ENCODE assay signal across 19 cellular contexts in the genomic region with DNA sequence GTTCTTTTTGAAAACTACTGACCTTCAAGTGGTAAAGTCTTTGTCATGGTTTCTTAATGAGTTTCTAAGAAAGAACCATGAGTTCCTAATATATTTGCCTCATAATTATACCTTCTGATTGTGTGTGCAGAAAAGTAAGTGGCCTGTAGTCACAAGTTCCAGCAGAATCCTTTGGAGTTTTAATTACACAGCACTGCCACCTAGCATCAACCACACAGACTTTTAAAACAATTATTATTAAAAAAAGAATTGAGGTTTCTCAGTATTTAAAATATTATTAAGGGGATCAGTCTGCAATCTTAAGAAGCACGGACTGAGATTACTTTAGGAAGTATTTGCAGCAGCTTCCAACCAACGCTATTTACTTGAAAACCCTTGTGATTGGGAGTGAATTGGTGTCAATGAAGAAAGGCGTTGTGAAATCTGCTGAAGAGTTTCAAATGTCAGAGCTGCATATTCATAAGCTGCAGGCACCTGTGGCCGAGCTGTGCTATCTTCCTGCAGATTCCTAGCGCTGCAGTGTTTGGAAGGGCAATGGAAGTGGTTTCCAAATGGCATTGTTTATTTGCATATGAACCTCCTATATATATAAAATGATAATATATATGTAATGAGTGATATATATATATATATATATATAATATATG.
DNase-seq lines count a peak whose midpoint lies in the region; ATAC-seq and TF ChIP-seq lines count a peak whose summit lies in the region.
"Had no signal": no experiment of that assay in that cellular context is flagged by ENCODE, and none has a peak within 500 bp of the region (broad histone marks: within the 10 kb centered on the region; RNA-seq: fewer than 3 reads in every experiment).

No MANE protein-coding gene starts in this region.

- H3F3A ChIP-seq in GM23338 (replicated peaks; ENCODE audit: low read depth) = no peaks in the 10 kb centered on the region

- H3K27me3 Mint-ChIP-seq in GM23338 (ENCODE audit: insufficient read depth, low read depth, poor library complexity) = peaks cover 3% of the 10 kb centered on the region
- no peaks in the 10 kb centered on the region for H3K27me3 Mint-ChIP-seq in osteocyte (ENCODE audit: unreplicated experiment)
- H3K27me3 Mint-ChIP-seq in activated CD4-positive, alpha-beta memory T cell treated with anti-CD3 and anti-CD28 coated beads, Interleukin-2, amount 10 ng/mL, durations not matched to agents 7 days and 5 days = no peaks in the 10 kb centered on the region
- H3K27me3 Mint-ChIP-seq in nephron progenitor cell (ENCODE audit: low read depth, poor library complexity) = no peaks in the 10 kb centered on the region
- H3K27me3 Mint-ChIP-seq: B cell had no signal

- no peaks in the 10 kb centered on the region for H3K27me3 ChIP-seq in GM23338 (ENCODE audit: insufficient read depth)
- H3K27me3 ChIP-seq: gastrocnemius medialis, spleen had no signal

- no peaks in the 10 kb centered on the region for H3K9me2 ChIP-seq in GM23338 (ENCODE audit: insufficient read depth)

- H3K4me3 Mint-ChIP-seq in GM23338 = no peak overlapping the region
- no peak overlapping the region for H3K4me3 Mint-ChIP-seq in osteocyte (ENCODE audit: unreplicated experiment)
- H3K4me3 Mint-ChIP-seq in activated CD4-positive, alpha-beta memory T cell treated with anti-CD3 and anti-CD28 coated beads, Interleukin-2, amount 10 ng/mL, durations not matched to agents 7 days and 5 days = no peak overlapping the region
- no peak overlapping the region for H3K4me3 Mint-ChIP-seq in nephron progenitor cell
- H3K4me3 Mint-ChIP-seq: B cell, mesothelial cell of epicardium had no signal

- no peaks in the 10 kb centered on the region for H3K36me3 Mint-ChIP-seq in GM23338 (ENCODE audit: low read depth)
- no peaks in the 10 kb centered on the region for H3K36me3 Mint-ChIP-seq in osteocyte (ENCODE audit: unreplicated experiment)
- H3K36me3 Mint-ChIP-seq in activated CD4-positive, alpha-beta memory T cell treated with anti-CD3 and anti-CD28 coated beads, Interleukin-2, amount 10 ng/mL, durations not matched to agents 7 days and 5 days (ENCODE audit: low read depth) = no peaks in the 10 kb centered on the region
- no peaks in the 10 kb centered on the region for H3K36me3 Mint-ChIP-seq in nephron progenitor cell (ENCODE audit: low read depth)
- H3K36me3 Mint-ChIP-seq: mesothelial cell of epicardium had no signal

- POLR2A ChIA-PET in activated CD4-positive, alpha-beta memory T cell treated with anti-CD3 and anti-CD28 coated beads, Interleukin-2, amount 10 ng/mL, durations not matched to agents 7 days and 5 days (lab: Charles Lee) = no interaction called here

- peak; percentile 65; the same call in 2 of the 3 replicates for ATAC-seq in GM23338
- ATAC-seq: gastrocnemius medialis had no signal

- H3K27ac ChIP-seq in GM23338 (ENCODE audit: low read depth) = no peak overlapping the region
- H3K27ac ChIP-seq: gastrocnemius medialis, spleen had no signal

- H3K4me3 ChIP-seq in GM23338 = no peak overlapping the region
- H3K4me3 ChIP-seq in epithelial cell of esophagus (ENCODE audit: low read length) = no peak overlapping the region
- H3K4me3 ChIP-seq: gastrocnemius medialis, spleen had no signal

- TF ChIP-seq CTCF in GM23338 (conservative IDR thresholded peaks at IDR 0.05; ENCODE audit: low read depth in 2 of 2) (peak in 1 of 2 experiments; percentile 33; a peak in 2 of 4 replicates), epithelial cell of esophagus (IDR thresholded peaks at IDR 0.05; ENCODE audit: insufficient read depth, low read depth, low read length, missing control alignments) (peak; percentile 15), osteocyte (IDR thresholded peaks at IDR 0.05) (peak; percentile 53), nephron progenitor cell (IDR thresholded peaks at IDR 0.05) (no peak)

- H3K27ac Mint-ChIP-seq in GM23338 (no peak overlapping the region), osteocyte (ENCODE audit: unreplicated experiment) (no peak overlapping the region), nephron progenitor cell (no peak overlapping the region)
- no peak overlapping the region for H3K27ac Mint-ChIP-seq in activated CD4-positive, alpha-beta memory T cell treated with anti-CD3 and anti-CD28 coated beads, Interleukin-2, amount 10 ng/mL, durations not matched to agents 7 days and 5 days
- H3K27ac Mint-ChIP-seq: B cell, mesothelial cell of epicardium had no signal

- H3K4me1 Mint-ChIP-seq in GM23338 = peaks cover 21% of the 10 kb centered on the region
- H3K4me1 Mint-ChIP-seq in osteocyte (ENCODE audit: unreplicated experiment) = no peaks in the 10 kb centered on the region
- no peaks in the 10 kb centered on the region for H3K4me1 Mint-ChIP-seq in activated CD4-positive, alpha-beta memory T cell treated with anti-CD3 and anti-CD28 coated beads, Interleukin-2, amount 10 ng/mL, durations not matched to agents 7 days and 5 days
- no peaks in the 10 kb centered on the region for H3K4me1 Mint-ChIP-seq in nephron progenitor cell
- H3K4me1 Mint-ChIP-seq: B cell had no signal

- no peak overlapping the region for H2AFZ ChIP-seq in GM23338

- H3K36me3 ChIP-seq in GM23338 (ENCODE audit: insufficient read depth) = no peaks in the 10 kb centered on the region
- H3K36me3 ChIP-seq: gastrocnemius medialis, spleen had no signal

- H3K4me1 ChIP-seq in GM23338 (ENCODE audit: insufficient read depth) = peaks cover 32% of the 10 kb centered on the region
- H3K4me1 ChIP-seq: gastrocnemius medialis, spleen had no signal

- peak overlapping the region; percentile 5; the same call in 1 of the 2 replicates for H3K4me2 ChIP-seq in GM23338

- H3K79me2 ChIP-seq in GM23338 (replicated peaks; ENCODE audit: insufficient read depth) = no peaks in the 10 kb centered on the region

- CTCF ChIA-PET in activated CD4-positive, alpha-beta memory T cell treated with anti-CD3 and anti-CD28 coated beads, Interleukin-2, amount 10 ng/mL, durations not matched to agents 7 days and 5 days (lab: Charles Lee) = no interaction called here

- H3K9me3 Mint-ChIP-seq in GM23338 = no peaks in the 10 kb centered on the region; the same call in 2 of the 3 replicates
- no peaks in the 10 kb centered on the region for H3K9me3 Mint-ChIP-seq in osteocyte (ENCODE audit: unreplicated experiment)
- H3K9me3 Mint-ChIP-seq in activated CD4-positive, alpha-beta memory T cell treated with anti-CD3 and anti-CD28 coated beads, Interleukin-2, amount 10 ng/mL, durations not matched to agents 7 days and 5 days = peaks cover 4% of the 10 kb centered on the region
- H3K9me3 Mint-ChIP-seq in nephron progenitor cell = no peaks in the 10 kb centered on the region
- H3K9me3 Mint-ChIP-seq: mesothelial cell of epicardium had no signal

- peak; percentile 64 for DNase-seq in GM23338 (ENCODE audit: low spot score)
- peak; percentile 14 for DNase-seq in RKO (ENCODE audit: low spot score)
- peak; percentile 19 for DNase-seq in epithelial cell of esophagus (ENCODE audit: low read depth)
- DNase-seq in osteocyte (ENCODE audit: extremely low spot score, unreplicated experiment) = no peak
- DNase-seq in activated CD4-positive, alpha-beta memory T cell treated with anti-CD3 and anti-CD28 coated beads, Interleukin-2, amount 10 ng/mL, durations not matched to agents 7 days and 5 days = no peak
- DNase-seq in nephron progenitor cell = no peak
- no peak for DNase-seq in NCI-H187 treated with DMSO at 0.1 percent for 48 hours (lab: John Stamatoyannopoulos, UW)
- no peak for DNase-seq in 8988T
- DNase-seq: activated CD4-positive, alpha-beta T cell treated with anti-CD3 and anti-CD28 coated beads for 48 hours; activated effector memory CD4-positive, alpha-beta T cell treated with anti-CD3 and anti-CD28 coated beads, Interleukin-2, amount 50 U/mL, for 16 hours; COR-L47; gastrocnemius medialis; NCI-H1092 treated with DMSO at 0.1 percent for 48 hours; NCI-H2081 treated with DMSO at 0.1 percent for 48 hours; NCI-H446 treated with DMSO at 0.1 percent for 48 hours; Right ventricle myocardium superior; spleen had no signal

- no peaks in the 10 kb centered on the region for H4K20me1 ChIP-seq in GM23338 (replicated peaks; ENCODE audit: insufficient read depth)

TF ChIP-seq in GM23338, 12 proteins besides CTCF, POLR2A, EP300 and RAD21 (continues in another document):
- TF ChIP-seq, protein P1, sequence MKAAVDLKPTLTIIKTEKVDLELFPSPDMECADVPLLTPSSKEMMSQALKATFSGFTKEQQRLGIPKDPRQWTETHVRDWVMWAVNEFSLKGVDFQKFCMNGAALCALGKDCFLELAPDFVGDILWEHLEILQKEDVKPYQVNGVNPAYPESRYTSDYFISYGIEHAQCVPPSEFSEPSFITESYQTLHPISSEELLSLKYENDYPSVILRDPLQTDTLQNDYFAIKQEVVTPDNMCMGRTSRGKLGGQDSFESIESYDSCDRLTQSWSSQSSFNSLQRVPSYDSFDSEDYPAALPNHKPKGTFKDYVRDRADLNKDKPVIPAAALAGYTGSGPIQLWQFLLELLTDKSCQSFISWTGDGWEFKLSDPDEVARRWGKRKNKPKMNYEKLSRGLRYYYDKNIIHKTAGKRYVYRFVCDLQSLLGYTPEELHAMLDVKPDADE (IDR thresholded peaks at IDR 0.05) = no peak
- TF ChIP-seq EZH2 (IDR thresholded peaks at IDR 0.05; ENCODE audit: low read depth, unreplicated experiment) (no peak), ZNF331 (CRISPR knock-in tag; IDR thresholded peaks at IDR 0.05; ENCODE audit: low read depth) (no peak), ZNF114 (CRISPR knock-in tag; IDR thresholded peaks at IDR 0.05) (no peak), POLR2AphosphoS5 (IDR thresholded peaks at IDR 0.05; ENCODE audit: low read depth) (no peak)

Comparison
In these comparisons a context has a peak if more than half of its experiments do, and no peak if none do; other contexts are left out.
1. DNase-seq: peak in GM23338 (single experiment), RKO (single experiment) and epithelial cell of esophagus (single experiment); none in osteocyte (single experiment), activated CD4-positive, alpha-beta memory T cell treated with anti-CD3 and anti-CD28 coated beads, Interleukin-2, amount 10 ng/mL, durations not matched to agents 7 days and 5 days (single experiment), nephron progenitor cell (single experiment), NCI-H187 treated with DMSO at 0.1 percent for 48 hours (single experiment) and 8988T (single experiment).